8 cellular contexts compared by ENCODE assay signal in the genomic region with DNA sequence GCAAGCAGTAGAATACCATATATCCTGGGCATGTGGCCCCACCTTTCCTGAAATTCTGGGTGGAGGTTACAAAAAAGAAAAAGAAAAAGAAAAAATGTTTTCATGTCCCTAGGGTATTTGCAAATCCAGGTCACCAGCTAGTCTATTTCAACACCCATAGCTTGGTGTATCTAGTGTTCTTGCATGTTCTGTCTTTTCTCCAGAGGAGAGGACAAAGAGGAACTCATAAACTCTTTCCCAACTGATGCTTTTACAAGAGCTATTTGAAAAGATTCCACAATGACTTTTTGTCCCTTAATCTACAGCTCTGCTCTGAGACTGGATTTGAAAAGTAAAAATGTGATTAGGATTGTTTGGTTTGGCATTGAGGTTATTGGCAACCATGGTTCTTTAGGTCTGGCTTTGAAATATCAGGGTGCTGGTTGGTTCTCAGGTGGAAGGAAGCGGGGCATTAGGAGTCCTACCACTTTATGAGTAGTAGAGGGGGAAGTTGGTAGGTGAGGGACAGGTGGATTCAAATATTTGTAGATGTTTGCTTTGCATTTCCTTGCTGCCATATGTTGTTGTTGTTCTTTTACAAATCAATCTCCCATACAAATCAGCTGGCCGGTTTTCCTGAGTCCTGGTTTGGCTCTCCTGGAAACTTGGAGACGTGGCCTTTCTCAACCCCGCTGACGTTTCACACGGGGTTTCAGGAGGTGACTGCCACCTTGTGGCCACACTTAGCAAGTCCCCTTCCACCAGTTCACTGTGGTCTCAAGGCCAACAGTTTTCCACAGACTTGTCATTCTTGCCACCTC.
DNase-seq lines count a peak whose midpoint lies in the region; ATAC-seq, FAIRE-seq and TF ChIP-seq lines count a peak whose summit lies in the region.

No MANE protein-coding gene starts in this region.

- POLR2A ChIA-PET in endothelial cell of umbilical vein (lab: Charles Lee): interaction anchor here (0.6 kb wide), 1 partner anchor 149 kb away, joined by 3 read pairs; no protein-coding TSS in a partner anchor

- in situ Hi-C loops in GM13977 (cut with MboI; ENCODE audit: low pct_unique_long_range_greater_than_20kb, low sequenced_read_pairs, unreplicated experiment): no loop called here

- no TSS peak for BruUV-seq in endothelial cell of umbilical vein (replicated peaks; lab: Mats Ljungman, UMichigan)

- H3K36me3 ChIP-seq in endothelial cell of umbilical vein (ENCODE audit: control insufficient read depth in 2 of 2, extremely low read depth in 1 of 2, insufficient read depth in 2 of 2, low read length in 2 of 2) (no peaks in the 10 kb centered on the region), mucosa of descending colon (ENCODE audit: low read depth) (no peaks in the 10 kb centered on the region)

- CTCF ChIA-PET in endothelial cell of umbilical vein (lab: Charles Lee): interaction anchor here (0.8 to 10.5 kb wide), 24 partner anchors 10 to 290 kb away, joined by 3 to 387 read pairs (median 4); a partner anchor contains a TSS

- ATAC-seq in HG03354 (IDR thresholded peaks at IDR 0.05; ENCODE audit: poor library complexity, severe bottlenecking, unreplicated experiment) (peak; percentile 81), mucosa of descending colon (peak; percentile 93)

- H3K9me3 ChIP-seq in endothelial cell of umbilical vein (replicated peaks; ENCODE audit: control insufficient read depth, insufficient read depth, low read length) (no peaks in the 10 kb centered on the region), mucosa of descending colon (no peaks in the 10 kb centered on the region)

- H3K4me2 ChIP-seq in endothelial cell of umbilical vein (ENCODE audit: insufficient read depth, low read length): no peak overlapping the region

- intact Hi-C loops in endothelial cell of umbilical vein (cut with micrococcal nuclease) (loop anchor here (1.0 to 5.0 kb wide), 5 partner anchors 43 to 291 kb away; no protein-coding TSS in a partner anchor), mucosa of descending colon (cut with DNase I, micrococcal nuclease) (loop anchor here (2.0 to 5.0 kb wide), 2 partner anchors 167 kb away; no protein-coding TSS in a partner anchor)

- H3K9ac ChIP-seq in endothelial cell of umbilical vein (replicated peaks; ENCODE audit: extremely low read depth, insufficient read depth, low read length): no peak overlapping the region

- H2AFZ ChIP-seq in endothelial cell of umbilical vein (ENCODE audit: low read depth, low read length): no peak overlapping the region

- no peak overlapping the region for H3K4me3 ChIP-seq in endothelial cell of umbilical vein (replicated peaks in 1 of 3; ENCODE audit: insufficient read depth in 1 of 3, low read depth in 1 of 3, low read length in 3 of 3)
- H3K4me3 ChIP-seq in mucosa of descending colon: no peak overlapping the region

- H3K27ac ChIP-seq in endothelial cell of umbilical vein (ENCODE audit: insufficient read depth, low read depth, low read length): no peak overlapping the region

- no peaks in the 10 kb centered on the region for H3K9me1 ChIP-seq in endothelial cell of umbilical vein (replicated peaks; ENCODE audit: control insufficient read depth, extremely low read depth, insufficient read depth, low read length)

- dilution Hi-C loops in endothelial cell of umbilical vein (cut with MboI; ENCODE audit: extremely low pct_ligation_motif_present, low sequenced_read_pairs): loop anchor here (10.0 kb wide), 1 partner anchor 165 kb away; no protein-coding TSS in a partner anchor

- TF ChIP-seq CTCF in GM13977 (IDR thresholded peaks at IDR 0.05; ENCODE audit: extremely low read depth, insufficient read depth, missing control alignments): peak; percentile 86
- peak; percentile 85 to 88 for TF ChIP-seq CTCF in endothelial cell of umbilical vein (IDR thresholded peaks at IDR 0.05; ENCODE audit: extremely low read depth in 1 of 2, insufficient read depth in 1 of 2, low read depth in 1 of 2, low read length in 2 of 2)
- peak; percentile 59 for TF ChIP-seq CTCF in mucosa of descending colon (IDR thresholded peaks at IDR 0.05)

- no peak for TF ChIP-seq POLR2A in endothelial cell of umbilical vein (IDR thresholded peaks at IDR 0.05; ENCODE audit: low read depth, low read length)

- FAIRE-seq in endothelial cell of umbilical vein (lab: Jason Lieb, UNC): peak; percentile 93

- no peaks in the 10 kb centered on the region for H4K20me1 ChIP-seq in endothelial cell of umbilical vein (replicated peaks; ENCODE audit: control insufficient read depth, extremely low read depth, insufficient read depth, low read length)

- H3K4me1 ChIP-seq in endothelial cell of umbilical vein (ENCODE audit: control insufficient read depth, extremely low read depth, insufficient read depth, low read length) (peaks cover 15% of the 10 kb centered on the region), mucosa of descending colon (ENCODE audit: low read depth) (no peaks in the 10 kb centered on the region)

- peaks cover 2 to 3% of the 10 kb centered on the region in 2 experiments for H3K27me3 ChIP-seq in endothelial cell of umbilical vein (ENCODE audit: control insufficient read depth in 2 of 2, insufficient read depth in 2 of 2, low read length in 2 of 2)

- DNase-seq in A172 (ENCODE audit: low spot score): peak; percentile 62
- DNase-seq in GM13977 (ENCODE audit: low spot score): peak; percentile 63
- DNase-seq in NCI-H82 treated with DMSO at 0.1 percent for 48 hours (lab: John Stamatoyannopoulos, UW; ENCODE audit: unreplicated experiment): peak; percentile 47
- DNase-seq in activated CD8-positive, alpha-beta memory T cell treated with anti-CD3 and anti-CD28 coated beads for 4 hours (ENCODE audit: low read depth in 2 of 2): peak; percentile 33 to 40
- DNase-seq in endothelial cell of umbilical vein (ENCODE audit: low read depth, low spot score): peak; percentile 75
- DNase-seq in mucosa of descending colon: peak; percentile 64 to 82 (median 73)
- DNase-seq in stimulated activated CD8-positive, alpha-beta memory T cell treated with anti-CD3 and anti-CD28 coated beads, Interleukin-4, amount 100 ng/mL, for 1 hour (ENCODE audit: low read depth in 2 of 2, low spot score in 1 of 2): peak; percentile 32 to 47

- H3K79me2 ChIP-seq in endothelial cell of umbilical vein (ENCODE audit: control insufficient read depth, insufficient read depth, low read length): no peaks in the 10 kb centered on the region

TF ChIP-seq in endothelial cell of umbilical vein, 7 proteins besides CTCF, POLR2A, EP300 and RAD21:
- TF ChIP-seq MYC (IDR thresholded peaks at IDR 0.05; ENCODE audit: low read depth, low read length) (no peak), JUN (IDR thresholded peaks at IDR 0.05; ENCODE audit: borderline replicate concordance, insufficient read depth, insufficient read length, low read depth) (no peak), GATA2 (IDR thresholded peaks at IDR 0.05; ENCODE audit: insufficient read depth, insufficient read length, low read depth, low read length) (no peak), FOS (IDR thresholded peaks at IDR 0.05; ENCODE audit: borderline replicate concordance, insufficient read depth, low read length) (no peak), EZH2 (IDR thresholded peaks at IDR 0.05; ENCODE audit: borderline replicate concordance, low read depth, low read length, severe bottlenecking) (no peak), POLR2AphosphoS5 (IDR thresholded peaks at IDR 0.05; ENCODE audit: insufficient read depth, low read depth, low read length) (no peak)
- TF ChIP-seq, protein P1, sequence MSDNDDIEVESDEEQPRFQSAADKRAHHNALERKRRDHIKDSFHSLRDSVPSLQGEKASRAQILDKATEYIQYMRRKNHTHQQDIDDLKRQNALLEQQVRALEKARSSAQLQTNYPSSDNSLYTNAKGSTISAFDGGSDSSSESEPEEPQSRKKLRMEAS (IDR thresholded peaks at IDR 0.05; ENCODE audit: insufficient read depth, insufficient read length): no peak
